ENCODE assay signal across 2 cellular contexts in the genomic region with DNA sequence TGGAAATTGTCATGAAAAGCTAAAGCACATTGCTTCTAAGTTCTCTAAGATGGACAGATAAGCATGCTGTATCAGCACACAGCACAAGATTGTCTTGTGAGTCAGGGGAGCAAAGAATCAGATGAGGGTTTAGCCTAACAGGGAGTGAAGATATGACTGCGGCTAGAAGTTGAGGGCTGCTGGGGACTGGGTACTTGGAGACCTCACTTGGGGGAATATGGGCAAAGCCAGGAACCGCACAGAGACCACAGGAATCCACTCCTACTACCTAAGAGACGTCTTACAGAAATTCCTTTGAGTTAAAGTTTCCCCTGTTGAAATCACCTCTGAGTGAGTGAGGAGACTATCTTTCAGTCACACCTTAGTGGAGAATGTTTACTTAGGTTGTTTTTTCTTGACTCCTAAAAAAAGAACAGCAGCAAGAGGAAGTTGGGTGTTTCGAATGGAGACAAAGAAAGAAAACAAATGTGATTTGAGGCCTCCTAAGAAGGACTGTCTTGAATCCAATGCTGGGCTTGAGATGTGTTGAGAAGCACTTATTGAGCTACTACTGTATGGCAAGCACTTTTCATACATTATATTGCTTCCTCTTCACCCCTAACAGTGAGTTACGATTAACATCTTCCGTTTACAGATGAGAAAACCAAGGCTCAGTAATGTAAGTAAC.
TF ChIP-seq lines count a peak whose summit lies in the region.

No MANE protein-coding gene starts in this region.

TF ChIP-seq in SK-N-SH treated with all-trans-retinoic acid at 6 μM for 48 hours, 23 proteins besides CTCF, POLR2A, EP300 and RAD21 (continued from another document):
- TF ChIP-seq, protein P1, sequence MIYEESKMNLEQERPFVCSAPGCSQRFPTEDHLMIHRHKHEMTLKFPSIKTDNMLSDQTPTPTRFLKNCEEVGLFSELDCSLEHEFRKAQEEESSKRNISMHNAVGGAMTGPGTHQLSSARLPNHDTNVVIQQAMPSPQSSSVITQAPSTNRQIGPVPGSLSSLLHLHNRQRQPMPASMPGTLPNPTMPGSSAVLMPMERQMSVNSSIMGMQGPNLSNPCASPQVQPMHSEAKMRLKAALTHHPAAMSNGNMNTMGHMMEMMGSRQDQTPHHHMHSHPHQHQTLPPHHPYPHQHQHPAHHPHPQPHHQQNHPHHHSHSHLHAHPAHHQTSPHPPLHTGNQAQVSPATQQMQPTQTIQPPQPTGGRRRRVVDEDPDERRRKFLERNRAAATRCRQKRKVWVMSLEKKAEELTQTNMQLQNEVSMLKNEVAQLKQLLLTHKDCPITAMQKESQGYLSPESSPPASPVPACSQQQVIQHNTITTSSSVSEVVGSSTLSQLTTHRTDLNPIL (CRISPR knock-in tag; IDR thresholded peaks at IDR 0.05; ENCODE audit: low read depth): no peak
- TF ChIP-seq, protein P2, sequence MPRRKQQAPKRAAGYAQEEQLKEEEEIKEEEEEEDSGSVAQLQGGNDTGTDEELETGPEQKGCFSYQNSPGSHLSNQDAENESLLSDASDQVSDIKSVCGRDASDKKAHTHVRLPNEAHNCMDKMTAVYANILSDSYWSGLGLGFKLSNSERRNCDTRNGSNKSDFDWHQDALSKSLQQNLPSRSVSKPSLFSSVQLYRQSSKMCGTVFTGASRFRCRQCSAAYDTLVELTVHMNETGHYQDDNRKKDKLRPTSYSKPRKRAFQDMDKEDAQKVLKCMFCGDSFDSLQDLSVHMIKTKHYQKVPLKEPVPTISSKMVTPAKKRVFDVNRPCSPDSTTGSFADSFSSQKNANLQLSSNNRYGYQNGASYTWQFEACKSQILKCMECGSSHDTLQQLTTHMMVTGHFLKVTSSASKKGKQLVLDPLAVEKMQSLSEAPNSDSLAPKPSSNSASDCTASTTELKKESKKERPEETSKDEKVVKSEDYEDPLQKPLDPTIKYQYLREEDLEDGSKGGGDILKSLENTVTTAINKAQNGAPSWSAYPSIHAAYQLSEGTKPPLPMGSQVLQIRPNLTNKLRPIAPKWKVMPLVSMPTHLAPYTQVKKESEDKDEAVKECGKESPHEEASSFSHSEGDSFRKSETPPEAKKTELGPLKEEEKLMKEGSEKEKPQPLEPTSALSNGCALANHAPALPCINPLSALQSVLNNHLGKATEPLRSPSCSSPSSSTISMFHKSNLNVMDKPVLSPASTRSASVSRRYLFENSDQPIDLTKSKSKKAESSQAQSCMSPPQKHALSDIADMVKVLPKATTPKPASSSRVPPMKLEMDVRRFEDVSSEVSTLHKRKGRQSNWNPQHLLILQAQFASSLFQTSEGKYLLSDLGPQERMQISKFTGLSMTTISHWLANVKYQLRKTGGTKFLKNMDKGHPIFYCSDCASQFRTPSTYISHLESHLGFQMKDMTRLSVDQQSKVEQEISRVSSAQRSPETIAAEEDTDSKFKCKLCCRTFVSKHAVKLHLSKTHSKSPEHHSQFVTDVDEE (CRISPR knock-in tag; IDR thresholded peaks at IDR 0.05): no peak
- TF ChIP-seq CSDC2 (CRISPR knock-in tag; IDR thresholded peaks at IDR 0.05) (no peak), ZNF8 (CRISPR knock-in tag; IDR thresholded peaks at IDR 0.05) (no peak), SNAI2 (CRISPR knock-in tag; IDR thresholded peaks at IDR 0.05) (no peak), ZC3H10 (CRISPR knock-in tag; IDR thresholded peaks at IDR 0.05) (no peak), ISL1 (CRISPR knock-in tag; IDR thresholded peaks at IDR 0.05) (no peak)

TF ChIP-seq in GM23338, 12 proteins besides CTCF, POLR2A, EP300 and RAD21 (continued from another document):
- TF ChIP-seq, protein P3, sequence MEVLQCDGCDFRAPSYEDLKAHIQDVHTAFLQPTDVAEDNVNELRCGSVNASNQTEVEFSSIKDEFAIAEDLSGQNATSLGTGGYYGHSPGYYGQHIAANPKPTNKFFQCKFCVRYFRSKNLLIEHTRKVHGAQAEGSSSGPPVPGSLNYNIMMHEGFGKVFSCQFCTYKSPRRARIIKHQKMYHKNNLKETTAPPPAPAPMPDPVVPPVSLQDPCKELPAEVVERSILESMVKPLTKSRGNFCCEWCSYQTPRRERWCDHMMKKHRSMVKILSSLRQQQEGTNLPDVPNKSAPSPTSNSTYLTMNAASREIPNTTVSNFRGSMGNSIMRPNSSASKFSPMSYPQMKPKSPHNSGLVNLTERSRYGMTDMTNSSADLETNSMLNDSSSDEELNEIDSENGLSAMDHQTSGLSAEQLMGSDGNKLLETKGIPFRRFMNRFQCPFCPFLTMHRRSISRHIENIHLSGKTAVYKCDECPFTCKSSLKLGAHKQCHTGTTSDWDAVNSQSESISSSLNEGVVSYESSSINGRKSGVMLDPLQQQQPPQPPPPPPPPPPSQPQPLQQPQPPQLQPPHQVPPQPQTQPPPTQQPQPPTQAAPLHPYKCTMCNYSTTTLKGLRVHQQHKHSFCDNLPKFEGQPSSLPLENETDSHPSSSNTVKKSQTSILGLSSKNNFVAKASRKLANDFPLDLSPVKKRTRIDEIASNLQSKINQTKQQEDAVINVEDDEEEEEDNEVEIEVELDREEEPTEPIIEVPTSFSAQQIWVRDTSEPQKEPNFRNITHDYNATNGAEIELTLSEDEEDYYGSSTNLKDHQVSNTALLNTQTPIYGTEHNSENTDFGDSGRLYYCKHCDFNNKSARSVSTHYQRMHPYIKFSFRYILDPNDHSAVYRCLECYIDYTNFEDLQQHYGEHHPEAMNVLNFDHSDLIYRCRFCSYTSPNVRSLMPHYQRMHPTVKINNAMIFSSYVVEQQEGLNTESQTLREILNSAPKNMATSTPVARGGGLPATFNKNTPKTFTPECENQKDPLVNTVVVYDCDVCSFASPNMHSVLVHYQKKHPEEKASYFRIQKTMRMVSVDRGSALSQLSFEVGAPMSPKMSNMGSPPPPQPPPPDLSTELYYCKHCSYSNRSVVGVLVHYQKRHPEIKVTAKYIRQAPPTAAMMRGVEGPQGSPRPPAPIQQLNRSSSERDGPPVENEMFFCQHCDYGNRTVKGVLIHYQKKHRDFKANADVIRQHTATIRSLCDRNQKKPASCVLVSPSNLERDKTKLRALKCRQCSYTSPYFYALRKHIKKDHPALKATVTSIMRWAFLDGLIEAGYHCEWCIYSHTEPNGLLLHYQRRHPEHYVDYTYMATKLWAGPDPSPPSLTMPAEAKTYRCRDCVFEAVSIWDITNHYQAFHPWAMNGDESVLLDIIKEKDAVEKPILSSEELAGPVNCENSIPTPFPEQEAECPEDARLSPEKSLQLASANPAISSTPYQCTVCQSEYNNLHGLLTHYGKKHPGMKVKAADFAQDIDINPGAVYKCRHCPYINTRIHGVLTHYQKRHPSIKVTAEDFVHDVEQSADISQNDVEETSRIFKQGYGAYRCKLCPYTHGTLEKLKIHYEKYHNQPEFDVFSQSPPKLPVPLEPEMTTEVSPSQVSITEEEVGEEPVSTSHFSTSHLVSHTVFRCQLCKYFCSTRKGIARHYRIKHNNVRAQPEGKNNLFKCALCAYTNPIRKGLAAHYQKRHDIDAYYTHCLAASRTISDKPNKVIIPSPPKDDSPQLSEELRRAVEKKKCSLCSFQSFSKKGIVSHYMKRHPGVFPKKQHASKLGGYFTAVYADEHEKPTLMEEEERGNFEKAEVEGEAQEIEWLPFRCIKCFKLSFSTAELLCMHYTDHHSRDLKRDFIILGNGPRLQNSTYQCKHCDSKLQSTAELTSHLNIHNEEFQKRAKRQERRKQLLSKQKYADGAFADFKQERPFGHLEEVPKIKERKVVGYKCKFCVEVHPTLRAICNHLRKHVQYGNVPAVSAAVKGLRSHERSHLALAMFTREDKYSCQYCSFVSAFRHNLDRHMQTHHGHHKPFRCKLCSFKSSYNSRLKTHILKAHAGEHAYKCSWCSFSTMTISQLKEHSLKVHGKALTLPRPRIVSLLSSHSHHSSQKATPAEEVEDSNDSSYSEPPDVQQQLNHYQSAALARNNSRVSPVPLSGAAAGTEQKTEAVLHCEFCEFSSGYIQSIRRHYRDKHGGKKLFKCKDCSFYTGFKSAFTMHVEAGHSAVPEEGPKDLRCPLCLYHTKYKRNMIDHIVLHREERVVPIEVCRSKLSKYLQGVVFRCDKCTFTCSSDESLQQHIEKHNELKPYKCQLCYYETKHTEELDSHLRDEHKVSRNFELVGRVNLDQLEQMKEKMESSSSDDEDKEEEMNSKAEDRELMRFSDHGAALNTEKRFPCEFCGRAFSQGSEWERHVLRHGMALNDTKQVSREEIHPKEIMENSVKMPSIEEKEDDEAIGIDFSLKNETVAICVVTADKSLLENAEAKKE (CRISPR knock-in tag; IDR thresholded peaks at IDR 0.05): no peak
- TF ChIP-seq EZH2 (IDR thresholded peaks at IDR 0.05; ENCODE audit: low read depth, unreplicated experiment): no peak
- no peak for TF ChIP-seq STAT1 (IDR thresholded peaks at IDR 0.05; ENCODE audit: unreplicated experiment)
- no peak for TF ChIP-seq POLR2AphosphoS5 (IDR thresholded peaks at IDR 0.05; ENCODE audit: low read depth)
- TF ChIP-seq, protein P4, sequence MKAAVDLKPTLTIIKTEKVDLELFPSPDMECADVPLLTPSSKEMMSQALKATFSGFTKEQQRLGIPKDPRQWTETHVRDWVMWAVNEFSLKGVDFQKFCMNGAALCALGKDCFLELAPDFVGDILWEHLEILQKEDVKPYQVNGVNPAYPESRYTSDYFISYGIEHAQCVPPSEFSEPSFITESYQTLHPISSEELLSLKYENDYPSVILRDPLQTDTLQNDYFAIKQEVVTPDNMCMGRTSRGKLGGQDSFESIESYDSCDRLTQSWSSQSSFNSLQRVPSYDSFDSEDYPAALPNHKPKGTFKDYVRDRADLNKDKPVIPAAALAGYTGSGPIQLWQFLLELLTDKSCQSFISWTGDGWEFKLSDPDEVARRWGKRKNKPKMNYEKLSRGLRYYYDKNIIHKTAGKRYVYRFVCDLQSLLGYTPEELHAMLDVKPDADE (IDR thresholded peaks at IDR 0.05): no peak
- no peak for TF ChIP-seq NANOG (IDR thresholded peaks at IDR 0.05; ENCODE audit: borderline replicate concordance)
- TF ChIP-seq CREB1 (CRISPR knock-in tag; IDR thresholded peaks at IDR 0.05; ENCODE audit: low read depth): no peak
- no peak for TF ChIP-seq JUNB (IDR thresholded peaks at IDR 0.05; ENCODE audit: unreplicated experiment)
- no peak for TF ChIP-seq EZH2phosphoT487 (IDR thresholded peaks at IDR 0.05; ENCODE audit: unreplicated experiment)
